ENCODE assay signal across 1 cellular context in genomic region chr4:16875487-16875886, GRCh38.
TF ChIP-seq lines count a peak whose summit lies in the region.

No MANE protein-coding gene starts in this region.

TF ChIP-seq in SK-N-SH, 30 proteins besides CTCF, POLR2A, EP300 and RAD21 (continued from another document):
- TF ChIP-seq, protein P1, sequence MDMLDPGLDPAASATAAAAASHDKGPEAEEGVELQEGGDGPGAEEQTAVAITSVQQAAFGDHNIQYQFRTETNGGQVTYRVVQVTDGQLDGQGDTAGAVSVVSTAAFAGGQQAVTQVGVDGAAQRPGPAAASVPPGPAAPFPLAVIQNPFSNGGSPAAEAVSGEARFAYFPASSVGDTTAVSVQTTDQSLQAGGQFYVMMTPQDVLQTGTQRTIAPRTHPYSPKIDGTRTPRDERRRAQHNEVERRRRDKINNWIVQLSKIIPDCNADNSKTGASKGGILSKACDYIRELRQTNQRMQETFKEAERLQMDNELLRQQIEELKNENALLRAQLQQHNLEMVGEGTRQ (IDR thresholded peaks at IDR 0.05; ENCODE audit: borderline replicate concordance, low read depth, low read length) = no peak
- TF ChIP-seq FOXJ3 (CRISPR knock-in tag; IDR thresholded peaks at IDR 0.05) (no peak), YY1 (IDR thresholded peaks at IDR 0.05; ENCODE audit: low read depth) (peak; percentile 23; the same call in 1 of the 2 replicates), SMC3 (IDR thresholded peaks at IDR 0.05; ENCODE audit: low read depth, low read length) (no peak), GATA2 (CRISPR knock-in tag; IDR thresholded peaks at IDR 0.05) (no peak), TAF1 (IDR thresholded peaks at IDR 0.05; ENCODE audit: borderline replicate concordance, low read depth, low read length) (no peak), JUND (IDR thresholded peaks at IDR 0.05) (peak; percentile 94), POLR2AphosphoS5 (IDR thresholded peaks at IDR 0.05; ENCODE audit: low read depth, low read length) (peak; percentile 59), EZH2phosphoT487 (IDR thresholded peaks at IDR 0.05; ENCODE audit: borderline replicate concordance, low read depth) (no peak), MEF2A (IDR thresholded peaks at IDR 0.05; ENCODE audit: borderline replicate concordance, low read depth) (peak; percentile 84), RXRA (IDR thresholded peaks at IDR 0.05; ENCODE audit: borderline replicate concordance, low read depth) (peak; percentile 67; the same call in 1 of the 2 replicates), PBX3 (IDR thresholded peaks at IDR 0.05) (peak; percentile 60), NFIC (IDR thresholded peaks at IDR 0.05; ENCODE audit: borderline replicate concordance) (peak; percentile 66), FOXM1 (IDR thresholded peaks at IDR 0.05; ENCODE audit: low read depth) (peak; percentile 98), IRF3 (IDR thresholded peaks at IDR 0.05; ENCODE audit: low read depth, low read length) (no peak), USF1 (IDR thresholded peaks at IDR 0.05; ENCODE audit: borderline replicate concordance, low read depth) (no peak), TEAD4 (IDR thresholded peaks at IDR 0.05; ENCODE audit: borderline replicate concordance, insufficient read depth) (peak; percentile 59; the same call in 1 of the 2 replicates), MXI1 (IDR thresholded peaks at IDR 0.05; ENCODE audit: low read depth, low read length) (no peak)
- TF ChIP-seq, protein P2, sequence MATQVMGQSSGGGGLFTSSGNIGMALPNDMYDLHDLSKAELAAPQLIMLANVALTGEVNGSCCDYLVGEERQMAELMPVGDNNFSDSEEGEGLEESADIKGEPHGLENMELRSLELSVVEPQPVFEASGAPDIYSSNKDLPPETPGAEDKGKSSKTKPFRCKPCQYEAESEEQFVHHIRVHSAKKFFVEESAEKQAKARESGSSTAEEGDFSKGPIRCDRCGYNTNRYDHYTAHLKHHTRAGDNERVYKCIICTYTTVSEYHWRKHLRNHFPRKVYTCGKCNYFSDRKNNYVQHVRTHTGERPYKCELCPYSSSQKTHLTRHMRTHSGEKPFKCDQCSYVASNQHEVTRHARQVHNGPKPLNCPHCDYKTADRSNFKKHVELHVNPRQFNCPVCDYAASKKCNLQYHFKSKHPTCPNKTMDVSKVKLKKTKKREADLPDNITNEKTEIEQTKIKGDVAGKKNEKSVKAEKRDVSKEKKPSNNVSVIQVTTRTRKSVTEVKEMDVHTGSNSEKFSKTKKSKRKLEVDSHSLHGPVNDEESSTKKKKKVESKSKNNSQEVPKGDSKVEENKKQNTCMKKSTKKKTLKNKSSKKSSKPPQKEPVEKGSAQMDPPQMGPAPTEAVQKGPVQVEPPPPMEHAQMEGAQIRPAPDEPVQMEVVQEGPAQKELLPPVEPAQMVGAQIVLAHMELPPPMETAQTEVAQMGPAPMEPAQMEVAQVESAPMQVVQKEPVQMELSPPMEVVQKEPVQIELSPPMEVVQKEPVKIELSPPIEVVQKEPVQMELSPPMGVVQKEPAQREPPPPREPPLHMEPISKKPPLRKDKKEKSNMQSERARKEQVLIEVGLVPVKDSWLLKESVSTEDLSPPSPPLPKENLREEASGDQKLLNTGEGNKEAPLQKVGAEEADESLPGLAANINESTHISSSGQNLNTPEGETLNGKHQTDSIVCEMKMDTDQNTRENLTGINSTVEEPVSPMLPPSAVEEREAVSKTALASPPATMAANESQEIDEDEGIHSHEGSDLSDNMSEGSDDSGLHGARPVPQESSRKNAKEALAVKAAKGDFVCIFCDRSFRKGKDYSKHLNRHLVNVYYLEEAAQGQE (IDR thresholded peaks at IDR 0.05; ENCODE audit: low read depth, low read length) = 0 out of 2 replicates have a peak, but pooled peaks have one; percentile 48
TF ChIP-seq in SK-N-SH: peak in this region for 14.
